1 cellular context compared by ENCODE assay signal in the genomic region with DNA sequence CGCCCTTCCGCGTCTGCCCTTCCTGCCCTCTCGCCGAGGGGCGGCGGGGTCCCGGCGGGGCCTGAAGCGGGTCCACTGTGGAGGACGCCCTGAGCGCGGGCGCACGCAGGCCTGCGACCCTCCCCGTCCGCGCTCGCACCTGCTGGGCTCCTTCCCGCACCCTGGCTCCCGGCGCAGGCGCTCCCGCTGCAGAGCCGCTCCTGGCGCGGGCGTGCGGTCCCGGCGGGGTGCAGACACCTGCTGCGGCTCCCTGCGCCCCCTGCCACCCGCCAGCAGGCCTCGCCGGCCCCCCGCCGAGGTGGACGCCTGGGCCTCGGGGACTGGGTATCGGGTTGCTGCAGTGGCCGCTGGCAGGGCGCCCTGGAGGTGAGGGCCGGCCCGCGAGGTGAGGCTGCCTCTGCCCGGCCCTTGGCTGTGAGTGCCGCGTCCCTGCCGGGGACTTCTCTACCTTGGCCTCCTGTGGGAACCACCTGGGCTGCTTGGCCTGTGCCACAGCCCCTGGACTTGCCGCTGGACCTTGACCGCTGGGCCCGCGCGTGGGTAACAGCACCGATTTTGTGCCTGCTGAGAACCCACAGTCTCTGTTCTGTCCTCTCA.
A peak's percentile ranks its signal among the peaks of the same experiment; 100 is the strongest.
TF ChIP-seq lines count a peak whose summit lies in the region.

No MANE protein-coding gene starts in this region.

TF ChIP-seq in HepG2, 621 proteins besides CTCF, POLR2A, EP300 and RAD21 (continued from another document and continues in another):
- TF ChIP-seq, protein P1, sequence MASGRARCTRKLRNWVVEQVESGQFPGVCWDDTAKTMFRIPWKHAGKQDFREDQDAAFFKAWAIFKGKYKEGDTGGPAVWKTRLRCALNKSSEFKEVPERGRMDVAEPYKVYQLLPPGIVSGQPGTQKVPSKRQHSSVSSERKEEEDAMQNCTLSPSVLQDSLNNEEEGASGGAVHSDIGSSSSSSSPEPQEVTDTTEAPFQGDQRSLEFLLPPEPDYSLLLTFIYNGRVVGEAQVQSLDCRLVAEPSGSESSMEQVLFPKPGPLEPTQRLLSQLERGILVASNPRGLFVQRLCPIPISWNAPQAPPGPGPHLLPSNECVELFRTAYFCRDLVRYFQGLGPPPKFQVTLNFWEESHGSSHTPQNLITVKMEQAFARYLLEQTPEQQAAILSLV (CRISPR knock-in tag; IDR thresholded peaks at IDR 0.05; ENCODE audit: borderline replicate concordance): 0 out of 2 replicates have a peak, but pooled peaks have one; percentile 13
- TF ChIP-seq ZNF7 (CRISPR knock-in tag; IDR thresholded peaks at IDR 0.05) (no peak), FOSL1 (CRISPR knock-in tag; IDR thresholded peaks at IDR 0.05; ENCODE audit: borderline replicate concordance) (no peak), MAFK (conservative IDR thresholded peaks at IDR 0.05 in 1 of 2, IDR thresholded peaks at IDR 0.05 in 1 of 2; ENCODE audit: low read length in 2 of 2) (no peak), SYNCRIP (IDR thresholded peaks at IDR 0.05; ENCODE audit: insufficient read depth, low read depth, low read length) (no peak), ZNF841 (CRISPR knock-in tag; IDR thresholded peaks at IDR 0.05; ENCODE audit: borderline replicate concordance) (no peak), ZNF260 (CRISPR knock-in tag; IDR thresholded peaks at IDR 0.05; ENCODE audit: borderline replicate concordance, low read depth) (no peak), ZSCAN25 (CRISPR knock-in tag; IDR thresholded peaks at IDR 0.05) (no peak), TMF1 (CRISPR knock-in tag; IDR thresholded peaks at IDR 0.05; ENCODE audit: low read depth) (no peak), ZNF777 (CRISPR knock-in tag; IDR thresholded peaks at IDR 0.05) (peak; percentile 74; the same call in 1 of the 2 replicates), WIZ (CRISPR knock-in tag; IDR thresholded peaks at IDR 0.05) (no peak), NKX3-1 (CRISPR knock-in tag; IDR thresholded peaks at IDR 0.05) (no peak), SOX5 (CRISPR knock-in tag; IDR thresholded peaks at IDR 0.05; ENCODE audit: borderline replicate concordance) (no peak), NBN (conservative IDR thresholded peaks at IDR 0.05) (no peak), TBP (CRISPR knock-in tag; IDR thresholded peaks at IDR 0.05) (no peak), ZNF101 (CRISPR knock-in tag; IDR thresholded peaks at IDR 0.05; ENCODE audit: borderline replicate concordance, low read depth) (no peak), ZNF12 (CRISPR knock-in tag; IDR thresholded peaks at IDR 0.05) (no peak), ZNF33A (CRISPR knock-in tag; IDR thresholded peaks at IDR 0.05; ENCODE audit: borderline replicate concordance) (no peak), ZFP36L2 (CRISPR knock-in tag; IDR thresholded peaks at IDR 0.05) (no peak), ZFP82 (CRISPR knock-in tag; IDR thresholded peaks at IDR 0.05; ENCODE audit: borderline replicate concordance) (no peak), TSC22D2 (CRISPR knock-in tag; IDR thresholded peaks at IDR 0.05; ENCODE audit: borderline replicate concordance) (no peak), NFKB2 (CRISPR knock-in tag; IDR thresholded peaks at IDR 0.05; ENCODE audit: borderline replicate concordance) (no peak), MED13 (CRISPR knock-in tag; IDR thresholded peaks at IDR 0.05) (no peak), BHLHE40 (IDR thresholded peaks at IDR 0.05; ENCODE audit: low read length) (no peak), ZNF253 (CRISPR knock-in tag; IDR thresholded peaks at IDR 0.05; ENCODE audit: borderline replicate concordance) (no peak), ZNF446 (CRISPR knock-in tag; IDR thresholded peaks at IDR 0.05) (no peak), HIVEP1 (CRISPR knock-in tag; IDR thresholded peaks at IDR 0.05) (no peak), TAF15 (IDR thresholded peaks at IDR 0.05; ENCODE audit: low read depth, low read length, poor library complexity, severe bottlenecking) (no peak), MYNN (CRISPR knock-in tag; IDR thresholded peaks at IDR 0.05; ENCODE audit: low read depth) (no peak), ZFP36 (IDR thresholded peaks at IDR 0.05; ENCODE audit: borderline replicate concordance, low read depth, low read length, partially characterized antibody) (no peak), TOE1 (CRISPR knock-in tag; IDR thresholded peaks at IDR 0.05) (no peak), ZNF780A (CRISPR knock-in tag; IDR thresholded peaks at IDR 0.05) (no peak), MYC (CRISPR knock-in tag; IDR thresholded peaks at IDR 0.05; ENCODE audit: borderline replicate concordance) (peak; percentile 17; the same call in 1 of the 2 replicates), NR3C1 (CRISPR knock-in tag; IDR thresholded peaks at IDR 0.05) (no peak), ZNF234 (CRISPR knock-in tag; conservative IDR thresholded peaks at IDR 0.05) (no peak), HES4 (CRISPR knock-in tag; IDR thresholded peaks at IDR 0.05; ENCODE audit: borderline replicate concordance) (0 out of 2 replicates have a peak, but pooled peaks have one; percentile 34), KMT2B (CRISPR knock-in tag; IDR thresholded peaks at IDR 0.05) (no peak), ZNF441 (CRISPR knock-in tag; IDR thresholded peaks at IDR 0.05; ENCODE audit: borderline replicate concordance) (no peak), KLF11 (CRISPR knock-in tag; IDR thresholded peaks at IDR 0.05) (no peak), NFATC3 (CRISPR knock-in tag; IDR thresholded peaks at IDR 0.05) (no peak), NPAS2 (CRISPR knock-in tag; IDR thresholded peaks at IDR 0.05; ENCODE audit: borderline replicate concordance) (no peak), ZNF569 (CRISPR knock-in tag; IDR thresholded peaks at IDR 0.05; ENCODE audit: borderline replicate concordance) (no peak), ZFYVE20 (CRISPR knock-in tag; IDR thresholded peaks at IDR 0.05; ENCODE audit: borderline replicate concordance, low read depth) (no peak), ZNF30 (CRISPR knock-in tag; IDR thresholded peaks at IDR 0.05) (no peak), MIER3 (CRISPR knock-in tag; IDR thresholded peaks at IDR 0.05; ENCODE audit: borderline replicate concordance) (no peak), XBP1 (CRISPR knock-in tag; IDR thresholded peaks at IDR 0.05) (no peak)
- TF ChIP-seq, protein P2, sequence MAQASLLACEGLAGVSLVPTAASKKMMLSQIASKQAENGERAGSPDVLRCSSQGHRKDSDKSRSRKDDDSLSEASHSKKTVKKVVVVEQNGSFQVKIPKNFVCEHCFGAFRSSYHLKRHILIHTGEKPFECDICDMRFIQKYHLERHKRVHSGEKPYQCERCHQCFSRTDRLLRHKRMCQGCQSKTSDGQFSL (CRISPR knock-in tag; IDR thresholded peaks at IDR 0.05): no peak
- TF ChIP-seq, protein P3, sequence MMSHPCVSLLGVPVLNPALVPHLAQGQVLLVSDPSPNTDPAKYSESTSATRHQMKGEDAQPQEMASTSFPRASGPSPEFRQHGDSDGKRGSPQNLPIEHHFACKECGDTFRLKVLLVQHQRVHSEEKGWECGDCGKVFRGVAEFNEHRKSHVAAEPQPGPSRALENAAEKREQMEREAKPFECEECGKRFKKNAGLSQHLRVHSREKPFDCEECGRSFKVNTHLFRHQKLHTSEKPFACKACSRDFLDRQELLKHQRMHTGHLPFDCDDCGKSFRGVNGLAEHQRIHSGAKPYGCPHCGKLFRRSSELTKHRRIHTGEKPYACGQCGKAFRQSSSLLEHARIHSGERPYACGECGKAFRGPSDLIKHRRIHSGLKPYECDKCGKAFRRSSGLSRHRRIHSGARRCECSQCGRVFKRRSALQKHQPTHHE (CRISPR knock-in tag; IDR thresholded peaks at IDR 0.05; ENCODE audit: borderline replicate concordance): no peak
- TF ChIP-seq, protein P4, sequence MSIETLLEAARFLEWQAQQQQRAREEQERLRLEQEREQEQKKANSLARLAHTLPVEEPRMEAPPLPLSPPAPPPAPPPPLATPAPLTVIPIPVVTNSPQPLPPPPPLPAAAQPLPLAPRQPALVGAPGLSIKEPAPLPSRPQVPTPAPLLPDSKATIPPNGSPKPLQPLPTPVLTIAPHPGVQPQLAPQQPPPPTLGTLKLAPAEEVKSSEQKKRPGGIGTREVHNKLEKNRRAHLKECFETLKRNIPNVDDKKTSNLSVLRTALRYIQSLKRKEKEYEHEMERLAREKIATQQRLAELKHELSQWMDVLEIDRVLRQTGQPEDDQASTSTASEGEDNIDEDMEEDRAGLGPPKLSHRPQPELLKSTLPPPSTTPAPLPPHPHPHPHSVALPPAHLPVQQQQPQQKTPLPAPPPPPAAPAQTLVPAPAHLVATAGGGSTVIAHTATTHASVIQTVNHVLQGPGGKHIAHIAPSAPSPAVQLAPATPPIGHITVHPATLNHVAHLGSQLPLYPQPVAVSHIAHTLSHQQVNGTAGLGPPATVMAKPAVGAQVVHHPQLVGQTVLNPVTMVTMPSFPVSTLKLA (IDR thresholded peaks at IDR 0.05): no peak
- TF ChIP-seq, protein P5, sequence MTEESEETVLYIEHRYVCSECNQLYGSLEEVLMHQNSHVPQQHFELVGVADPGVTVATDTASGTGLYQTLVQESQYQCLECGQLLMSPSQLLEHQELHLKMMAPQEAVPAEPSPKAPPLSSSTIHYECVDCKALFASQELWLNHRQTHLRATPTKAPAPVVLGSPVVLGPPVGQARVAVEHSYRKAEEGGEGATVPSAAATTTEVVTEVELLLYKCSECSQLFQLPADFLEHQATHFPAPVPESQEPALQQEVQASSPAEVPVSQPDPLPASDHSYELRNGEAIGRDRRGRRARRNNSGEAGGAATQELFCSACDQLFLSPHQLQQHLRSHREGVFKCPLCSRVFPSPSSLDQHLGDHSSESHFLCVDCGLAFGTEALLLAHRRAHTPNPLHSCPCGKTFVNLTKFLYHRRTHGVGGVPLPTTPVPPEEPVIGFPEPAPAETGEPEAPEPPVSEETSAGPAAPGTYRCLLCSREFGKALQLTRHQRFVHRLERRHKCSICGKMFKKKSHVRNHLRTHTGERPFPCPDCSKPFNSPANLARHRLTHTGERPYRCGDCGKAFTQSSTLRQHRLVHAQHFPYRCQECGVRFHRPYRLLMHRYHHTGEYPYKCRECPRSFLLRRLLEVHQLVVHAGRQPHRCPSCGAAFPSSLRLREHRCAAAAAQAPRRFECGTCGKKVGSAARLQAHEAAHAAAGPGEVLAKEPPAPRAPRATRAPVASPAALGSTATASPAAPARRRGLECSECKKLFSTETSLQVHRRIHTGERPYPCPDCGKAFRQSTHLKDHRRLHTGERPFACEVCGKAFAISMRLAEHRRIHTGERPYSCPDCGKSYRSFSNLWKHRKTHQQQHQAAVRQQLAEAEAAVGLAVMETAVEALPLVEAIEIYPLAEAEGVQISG (CRISPR knock-in tag; IDR thresholded peaks at IDR 0.05): peak; percentile 58; the same call in 1 of the 2 replicates
- TF ChIP-seq, protein P6, sequence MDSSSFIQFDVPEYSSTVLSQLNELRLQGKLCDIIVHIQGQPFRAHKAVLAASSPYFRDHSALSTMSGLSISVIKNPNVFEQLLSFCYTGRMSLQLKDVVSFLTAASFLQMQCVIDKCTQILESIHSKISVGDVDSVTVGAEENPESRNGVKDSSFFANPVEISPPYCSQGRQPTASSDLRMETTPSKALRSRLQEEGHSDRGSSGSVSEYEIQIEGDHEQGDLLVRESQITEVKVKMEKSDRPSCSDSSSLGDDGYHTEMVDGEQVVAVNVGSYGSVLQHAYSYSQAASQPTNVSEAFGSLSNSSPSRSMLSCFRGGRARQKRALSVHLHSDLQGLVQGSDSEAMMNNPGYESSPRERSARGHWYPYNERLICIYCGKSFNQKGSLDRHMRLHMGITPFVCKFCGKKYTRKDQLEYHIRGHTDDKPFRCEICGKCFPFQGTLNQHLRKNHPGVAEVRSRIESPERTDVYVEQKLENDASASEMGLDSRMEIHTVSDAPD (CRISPR knock-in tag; IDR thresholded peaks at IDR 0.05): no peak
- TF ChIP-seq, protein P7, sequence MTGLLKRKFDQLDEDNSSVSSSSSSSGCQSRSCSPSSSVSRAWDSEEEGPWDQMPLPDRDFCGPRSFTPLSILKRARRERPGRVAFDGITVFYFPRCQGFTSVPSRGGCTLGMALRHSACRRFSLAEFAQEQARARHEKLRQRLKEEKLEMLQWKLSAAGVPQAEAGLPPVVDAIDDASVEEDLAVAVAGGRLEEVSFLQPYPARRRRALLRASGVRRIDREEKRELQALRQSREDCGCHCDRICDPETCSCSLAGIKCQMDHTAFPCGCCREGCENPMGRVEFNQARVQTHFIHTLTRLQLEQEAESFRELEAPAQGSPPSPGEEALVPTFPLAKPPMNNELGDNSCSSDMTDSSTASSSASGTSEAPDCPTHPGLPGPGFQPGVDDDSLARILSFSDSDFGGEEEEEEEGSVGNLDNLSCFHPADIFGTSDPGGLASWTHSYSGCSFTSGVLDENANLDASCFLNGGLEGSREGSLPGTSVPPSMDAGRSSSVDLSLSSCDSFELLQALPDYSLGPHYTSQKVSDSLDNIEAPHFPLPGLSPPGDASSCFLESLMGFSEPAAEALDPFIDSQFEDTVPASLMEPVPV (CRISPR knock-in tag; IDR thresholded peaks at IDR 0.05): 0 out of 2 replicates have a peak, but pooled peaks have one; percentile 43
- TF ChIP-seq, protein P8, sequence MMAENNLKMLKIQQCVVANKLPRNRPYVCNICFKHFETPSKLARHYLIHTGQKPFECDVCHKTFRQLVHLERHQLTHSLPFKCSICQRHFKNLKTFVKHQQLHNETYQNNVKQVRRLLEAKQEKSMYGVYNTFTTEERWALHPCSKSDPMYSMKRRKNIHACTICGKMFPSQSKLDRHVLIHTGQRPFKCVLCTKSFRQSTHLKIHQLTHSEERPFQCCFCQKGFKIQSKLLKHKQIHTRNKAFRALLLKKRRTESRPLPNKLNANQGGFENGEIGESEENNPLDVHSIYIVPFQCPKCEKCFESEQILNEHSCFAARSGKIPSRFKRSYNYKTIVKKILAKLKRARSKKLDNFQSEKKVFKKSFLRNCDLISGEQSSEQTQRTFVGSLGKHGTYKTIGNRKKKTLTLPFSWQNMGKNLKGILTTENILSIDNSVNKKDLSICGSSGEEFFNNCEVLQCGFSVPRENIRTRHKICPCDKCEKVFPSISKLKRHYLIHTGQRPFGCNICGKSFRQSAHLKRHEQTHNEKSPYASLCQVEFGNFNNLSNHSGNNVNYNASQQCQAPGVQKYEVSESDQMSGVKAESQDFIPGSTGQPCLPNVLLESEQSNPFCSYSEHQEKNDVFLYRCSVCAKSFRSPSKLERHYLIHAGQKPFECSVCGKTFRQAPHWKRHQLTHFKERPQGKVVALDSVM (CRISPR knock-in tag; IDR thresholded peaks at IDR 0.05): peak; percentile 44; the same call in 1 of the 2 replicates
- TF ChIP-seq, protein P9, sequence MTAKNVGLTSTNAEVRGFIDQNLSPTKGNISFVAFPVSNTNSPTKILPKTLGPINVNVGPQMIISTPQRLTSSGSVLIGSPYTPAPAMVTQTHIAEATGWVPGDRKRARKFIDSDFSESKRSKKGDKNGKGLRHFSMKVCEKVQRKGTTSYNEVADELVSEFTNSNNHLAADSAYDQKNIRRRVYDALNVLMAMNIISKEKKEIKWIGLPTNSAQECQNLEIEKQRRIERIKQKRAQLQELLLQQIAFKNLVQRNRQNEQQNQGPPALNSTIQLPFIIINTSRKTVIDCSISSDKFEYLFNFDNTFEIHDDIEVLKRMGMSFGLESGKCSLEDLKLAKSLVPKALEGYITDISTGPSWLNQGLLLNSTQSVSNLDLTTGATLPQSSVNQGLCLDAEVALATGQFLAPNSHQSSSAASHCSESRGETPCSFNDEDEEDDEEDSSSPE (CRISPR knock-in tag; IDR thresholded peaks at IDR 0.05): no peak
- TF ChIP-seq, protein P10, sequence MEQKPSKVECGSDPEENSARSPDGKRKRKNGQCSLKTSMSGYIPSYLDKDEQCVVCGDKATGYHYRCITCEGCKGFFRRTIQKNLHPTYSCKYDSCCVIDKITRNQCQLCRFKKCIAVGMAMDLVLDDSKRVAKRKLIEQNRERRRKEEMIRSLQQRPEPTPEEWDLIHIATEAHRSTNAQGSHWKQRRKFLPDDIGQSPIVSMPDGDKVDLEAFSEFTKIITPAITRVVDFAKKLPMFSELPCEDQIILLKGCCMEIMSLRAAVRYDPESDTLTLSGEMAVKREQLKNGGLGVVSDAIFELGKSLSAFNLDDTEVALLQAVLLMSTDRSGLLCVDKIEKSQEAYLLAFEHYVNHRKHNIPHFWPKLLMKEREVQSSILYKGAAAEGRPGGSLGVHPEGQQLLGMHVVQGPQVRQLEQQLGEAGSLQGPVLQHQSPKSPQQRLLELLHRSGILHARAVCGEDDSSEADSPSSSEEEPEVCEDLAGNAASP (CRISPR knock-in tag; IDR thresholded peaks at IDR 0.05; ENCODE audit: borderline replicate concordance): no peak
